In genomic region chr7:110356438-110356837, GRCh38 we compare ENCODE assay signal across 1 cellular context.
TF ChIP-seq lines count a peak whose summit lies in the region.

No MANE protein-coding gene starts in this region.

TF ChIP-seq in WTC11, 78 proteins besides CTCF, POLR2A, EP300 and RAD21 (continued from another document):
- no peak for TF ChIP-seq IRF2 (CRISPR knock-in tag; IDR thresholded peaks at IDR 0.05; ENCODE audit: borderline replicate concordance, low read depth)
- TF ChIP-seq NR1H2 (CRISPR knock-in tag; IDR thresholded peaks at IDR 0.05): no peak
- no peak for TF ChIP-seq FOXP1 (CRISPR knock-in tag; IDR thresholded peaks at IDR 0.05; ENCODE audit: borderline replicate concordance)
- TF ChIP-seq ELF4 (CRISPR knock-in tag; IDR thresholded peaks at IDR 0.05; ENCODE audit: low read depth): no peak
- no peak for TF ChIP-seq ZBTB43 (CRISPR knock-in tag; IDR thresholded peaks at IDR 0.05)
- no peak for TF ChIP-seq SMAD4 (CRISPR knock-in tag; IDR thresholded peaks at IDR 0.05)
- no peak for TF ChIP-seq SP1 (CRISPR knock-in tag; conservative IDR thresholded peaks at IDR 0.05)
- no peak for TF ChIP-seq CREM (CRISPR knock-in tag; IDR thresholded peaks at IDR 0.05)
